Comparison of ENCODE assay signal across 1 cellular context in genomic region chr1:10101929-10102328, GRCh38.
TF ChIP-seq lines count a peak whose summit lies in the region.

No MANE protein-coding gene starts in this region.

TF ChIP-seq in HCT116, 20 proteins besides CTCF, POLR2A, EP300 and RAD21:
- no peak for TF ChIP-seq MAX (IDR thresholded peaks at IDR 0.05)
- no peak for TF ChIP-seq JUND (IDR thresholded peaks at IDR 0.05)
- no peak for TF ChIP-seq ATF3 (IDR thresholded peaks at IDR 0.05)
- TF ChIP-seq ZNF274 (IDR thresholded peaks at IDR 0.05; ENCODE audit: low read depth, low read length), result no peak
- TF ChIP-seq SP1 (IDR thresholded peaks at IDR 0.05; ENCODE audit: low read depth), result no peak
- TF ChIP-seq ELF1 (IDR thresholded peaks at IDR 0.05; ENCODE audit: borderline replicate concordance, low read depth), result no peak
